ENCODE assay signal across 24 cellular contexts in genomic region chr9:88976888-88977257, GRCh38. TPM values are rescaled to one million over a fixed set of nuclear protein-coding genes. Genes with fewer than 3 reads are reported as not detected.
"Had no signal": no experiment of that assay in that cellular context is flagged by ENCODE, and none has a peak within 500 bp of the region (broad histone marks: within the 10 kb centered on the region; RNA-seq: fewer than 3 reads in every experiment).

No MANE protein-coding gene starts in this region.

- H3K4me1 ChIP-seq: ascending aorta, gastrocnemius medialis, psoas muscle, stomach had no signal

- H3K9me3 ChIP-seq: ascending aorta, esophagus squamous epithelium, gastrocnemius medialis, pancreas, psoas muscle, suprapubic skin had no signal

- H3K27ac Mint-ChIP-seq: activated CD4-positive, alpha-beta memory T cell treated with anti-CD3 and anti-CD28 coated beads, Interleukin-2, amount 10 ng/mL, durations not matched to agents 7 days and 5 days; activated naive CD4-positive, alpha-beta T cell treated with anti-CD3 and anti-CD28 coated beads, Interleukin-2, amount 10 ng/mL, durations not matched to agents 7 days and 5 days; effector memory CD8-positive, alpha-beta T cell; natural killer cell; T-cell had no signal

- H3K4me3 ChIP-seq: ascending aorta, esophagus squamous epithelium, gastrocnemius medialis, pancreas, psoas muscle, right atrium auricular region, stomach, suprapubic skin, tibial nerve had no signal

- H3K36me3 Mint-ChIP-seq: activated naive CD4-positive, alpha-beta T cell treated with anti-CD3 and anti-CD28 coated beads, Interleukin-2, amount 10 ng/mL, durations not matched to agents 7 days and 5 days; natural killer cell; T-cell had no signal

- H3K27ac ChIP-seq: ascending aorta, brain microvascular endothelial cell, esophagus squamous epithelium, gastrocnemius medialis, pancreas, psoas muscle, right atrium auricular region, stomach, suprapubic skin, tibial nerve, WERI-Rb-1 had no signal

- H3K9me3 Mint-ChIP-seq: activated CD4-positive, alpha-beta memory T cell treated with anti-CD3 and anti-CD28 coated beads, Interleukin-2, amount 10 ng/mL, durations not matched to agents 7 days and 5 days; activated naive CD4-positive, alpha-beta T cell treated with anti-CD3 and anti-CD28 coated beads, Interleukin-2, amount 10 ng/mL, durations not matched to agents 7 days and 5 days; activated T-cell treated with anti-CD3 and anti-CD28 coated beads, Interleukin-2, amount 50 U/mL, for 4 hours; effector memory CD8-positive, alpha-beta T cell; natural killer cell; T-cell had no signal

- H3K27me3 Mint-ChIP-seq: activated CD4-positive, alpha-beta memory T cell treated with anti-CD3 and anti-CD28 coated beads, Interleukin-2, amount 10 ng/mL, durations not matched to agents 7 days and 5 days had no signal

- DNase-seq: activated CD4-positive, alpha-beta memory T cell treated with anti-CD3 and anti-CD28 coated beads, Interleukin-2, amount 10 ng/mL, durations not matched to agents 7 days and 5 days; activated effector memory CD4-positive, alpha-beta T cell treated with anti-CD3 and anti-CD28 coated beads, Interleukin-2, amount 50 U/mL, for 16 hours; activated naive CD4-positive, alpha-beta T cell treated with anti-CD3 and anti-CD28 coated beads, Interleukin-2, amount 10 ng/mL, durations not matched to agents 7 days and 5 days; activated T-cell treated with anti-CD3 and anti-CD28 coated beads, Interleukin-2, amount 50 U/mL, for 4 hours; brain microvascular endothelial cell; central memory CD4-positive, alpha-beta T cell; effector memory CD8-positive, alpha-beta T cell; esophagus squamous epithelium; gastrocnemius medialis; hypothalamus; left ventricle myocardium superior; mammary epithelial cell; midbrain; natural killer cell; pancreas; psoas muscle; stimulated activated CD4-positive, alpha-beta T cell treated with anti-CD3 and anti-CD28 coated beads, Interleukin-4, amount 100 ng/mL, for 4 hours; stomach; T-cell; WERI-Rb-1 had no signal

- H3K4me1 Mint-ChIP-seq: activated CD4-positive, alpha-beta memory T cell treated with anti-CD3 and anti-CD28 coated beads, Interleukin-2, amount 10 ng/mL, durations not matched to agents 7 days and 5 days; activated naive CD4-positive, alpha-beta T cell treated with anti-CD3 and anti-CD28 coated beads, Interleukin-2, amount 10 ng/mL, durations not matched to agents 7 days and 5 days; natural killer cell; T-cell had no signal

- H3K36me3 ChIP-seq: ascending aorta, brain microvascular endothelial cell, esophagus squamous epithelium, gastrocnemius medialis, pancreas, right atrium auricular region, stomach, suprapubic skin, tibial nerve, WERI-Rb-1 had no signal

- H3K27me3 ChIP-seq: ascending aorta, brain microvascular endothelial cell, esophagus squamous epithelium, gastrocnemius medialis, pancreas, right atrium auricular region, stomach, suprapubic skin, tibial nerve had no signal

- H3K4me3 Mint-ChIP-seq: activated CD4-positive, alpha-beta memory T cell treated with anti-CD3 and anti-CD28 coated beads, Interleukin-2, amount 10 ng/mL, durations not matched to agents 7 days and 5 days; activated naive CD4-positive, alpha-beta T cell treated with anti-CD3 and anti-CD28 coated beads, Interleukin-2, amount 10 ng/mL, durations not matched to agents 7 days and 5 days; activated T-cell treated with anti-CD3 and anti-CD28 coated beads, Interleukin-2, amount 50 U/mL, for 4 hours; effector memory CD8-positive, alpha-beta T cell; natural killer cell; T-cell had no signal

RNA-seq across cellular contexts. Expression of gene S1PR3, which starts 14.4 kb away (rescaled TPM):
- total RNA-seq: activated CD4-positive, alpha-beta memory T cell treated with anti-CD3 and anti-CD28 coated beads, Interleukin-2, amount 10 ng/mL, durations not matched to agents 7 days and 5 days had no signal
